ENCODE assay signal across 2 cellular contexts in the genomic region with DNA sequence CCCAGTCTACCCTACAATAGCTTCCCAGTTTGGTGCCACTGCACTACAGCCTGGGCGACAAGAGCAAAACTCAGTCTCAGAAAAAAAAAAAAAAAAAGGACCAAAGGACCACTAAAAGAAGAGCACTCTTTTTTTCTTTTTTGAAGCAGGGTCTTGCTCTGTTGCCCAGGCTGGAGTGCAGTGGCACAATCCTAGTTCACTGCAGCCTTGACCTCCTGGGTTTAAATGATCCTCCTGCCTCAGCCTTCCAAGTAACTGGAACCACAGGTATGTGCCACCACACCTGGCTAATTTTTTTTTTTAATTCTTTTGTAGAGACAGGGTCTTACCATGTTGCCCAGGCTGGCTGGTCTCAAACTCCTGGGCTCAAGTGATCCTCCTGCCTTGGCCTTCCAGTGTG.
TF ChIP-seq lines count a peak whose summit lies in the region.

No MANE protein-coding gene starts in this region.

TF ChIP-seq in IMR-90, 13 proteins besides CTCF, POLR2A, EP300 and RAD21:
- TF ChIP-seq CEBPB (IDR thresholded peaks at IDR 0.05; ENCODE audit: low read depth, low read length) (no peak), MAFK (IDR thresholded peaks at IDR 0.05; ENCODE audit: low read depth, low read length) (no peak), CHD1 (IDR thresholded peaks at IDR 0.05; ENCODE audit: low read depth, low read length) (no peak), SMC3 (IDR thresholded peaks at IDR 0.05; ENCODE audit: low read depth, low read length) (no peak), USF2 (IDR thresholded peaks at IDR 0.05; ENCODE audit: low read depth, low read length) (no peak), BHLHE40 (IDR thresholded peaks at IDR 0.05; ENCODE audit: low read depth, low read length) (no peak), ELK1 (IDR thresholded peaks at IDR 0.05; ENCODE audit: borderline replicate concordance, low read depth, low read length) (no peak), MAZ (IDR thresholded peaks at IDR 0.05; ENCODE audit: borderline replicate concordance, low read depth, low read length) (no peak), MXI1 (IDR thresholded peaks at IDR 0.05; ENCODE audit: borderline replicate concordance, low read depth, low read length) (no peak), RFX5 (IDR thresholded peaks at IDR 0.05; ENCODE audit: low read depth, low read length) (no peak), FOS (IDR thresholded peaks at IDR 0.05; ENCODE audit: low read depth, low read length) (no peak), NFE2L2 (IDR thresholded peaks at IDR 0.05; ENCODE audit: low read depth, low read length) (no peak), RCOR1 (IDR thresholded peaks at IDR 0.05; ENCODE audit: insufficient replicate concordance, low read length) (no peak)

TF ChIP-seq in H1, 55 proteins besides CTCF, POLR2A, EP300 and RAD21:
- TF ChIP-seq BRCA1 (IDR thresholded peaks at IDR 0.05; ENCODE audit: low read depth, low read length) = no peak
- no peak for TF ChIP-seq SIN3A (conservative IDR thresholded peaks at IDR 0.05 in 1 of 2, IDR thresholded peaks at IDR 0.05 in 1 of 2; ENCODE audit: low read depth in 1 of 2, low read length in 2 of 2)
- no peak for TF ChIP-seq TEAD4 (IDR thresholded peaks at IDR 0.05; ENCODE audit: low read depth, low read length)
- TF ChIP-seq TAF7 (optimal IDR thresholded peaks at IDR 0.05; ENCODE audit: borderline replicate concordance, low read depth, low read length) = no peak
- no peak for TF ChIP-seq TAF1 (IDR thresholded peaks at IDR 0.05; ENCODE audit: low read depth, low read length)
- TF ChIP-seq SRF (IDR thresholded peaks at IDR 0.05; ENCODE audit: low read depth, low read length) = no peak
- no peak for TF ChIP-seq CHD1 (IDR thresholded peaks at IDR 0.05; ENCODE audit: low read depth, low read length)
- TF ChIP-seq MAFK (IDR thresholded peaks at IDR 0.05; ENCODE audit: low read depth, low read length) = no peak
- TF ChIP-seq TCF12 (IDR thresholded peaks at IDR 0.05; ENCODE audit: low read depth, low read length) = no peak
- TF ChIP-seq USF2 (IDR thresholded peaks at IDR 0.05; ENCODE audit: low read length) = no peak
- TF ChIP-seq RNF2 (IDR thresholded peaks at IDR 0.05; ENCODE audit: borderline replicate concordance, low read depth, low read length, missing control alignments, poor library complexity, severe bottlenecking) = no peak
- no peak for TF ChIP-seq E2F6 (IDR thresholded peaks at IDR 0.05)
- no peak for TF ChIP-seq SP4 (IDR thresholded peaks at IDR 0.05; ENCODE audit: low read length)
- no peak for TF ChIP-seq BCL11A (IDR thresholded peaks at IDR 0.05; ENCODE audit: low read depth in 2 of 2, low read length in 2 of 2)
- no peak for TF ChIP-seq HDAC2 (IDR thresholded peaks at IDR 0.05; ENCODE audit: borderline replicate concordance in 1 of 2, low read depth in 2 of 2, low read length in 2 of 2)
- no peak for TF ChIP-seq RFX5 (IDR thresholded peaks at IDR 0.05; ENCODE audit: borderline replicate concordance, low read depth, low read length)
- TF ChIP-seq SAP30 (IDR thresholded peaks at IDR 0.05; ENCODE audit: insufficient read depth, insufficient replicate concordance, low read length) = no peak
